Comparison of ENCODE assay signal across 17 cellular contexts in the genomic region with DNA sequence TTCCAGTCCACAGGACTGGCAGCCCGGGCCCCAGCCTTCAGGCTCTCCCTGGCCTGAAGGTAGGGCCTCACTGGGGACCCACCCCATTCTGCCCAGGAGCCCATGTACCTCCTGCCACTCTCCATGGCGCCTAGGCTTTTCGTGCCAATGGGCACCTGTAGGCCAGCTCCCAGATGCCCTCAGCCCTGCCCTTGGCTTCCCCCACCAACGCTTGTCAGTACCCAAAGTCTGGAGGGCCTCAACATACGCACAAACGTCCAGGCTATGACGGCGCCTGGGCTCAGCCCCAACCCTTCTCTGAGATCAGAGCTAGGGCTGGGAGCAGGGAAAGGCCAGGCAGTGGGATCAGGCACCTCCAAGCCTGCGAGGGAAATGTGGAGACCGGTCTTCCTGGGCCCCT.
A peak's percentile ranks its signal among the peaks of the same experiment; 100 is the strongest.
DNase-seq lines count a peak whose midpoint lies in the region; ATAC-seq, FAIRE-seq and TF ChIP-seq lines count a peak whose summit lies in the region.
"Had no signal": no experiment of that assay in that cellular context is flagged by ENCODE, and none has a peak within 500 bp of the region (broad histone marks: within the 10 kb centered on the region; RNA-seq: fewer than 3 reads in every experiment).

No MANE protein-coding gene starts in this region.

- H2AK9ac ChIP-seq in IMR-90 (replicated peaks; ENCODE audit: low read depth, low read length, poor library complexity), result no peak overlapping the region

- no peaks in the 10 kb centered on the region for H3K36me3 ChIP-seq in IMR-90 (ENCODE audit: control insufficient read depth, insufficient read depth, low read length)
- H3K36me3 ChIP-seq in kidney (ENCODE audit: control insufficient read depth in 1 of 2, insufficient read depth in 2 of 2, low read length in 2 of 2), result no peaks in the 10 kb centered on the region
- no peaks in the 10 kb centered on the region for H3K36me3 ChIP-seq in upper lobe of right lung
- H3K36me3 ChIP-seq: BLaER1 treated with 17β-estradiol and CSF1 and Interleukin-3, amounts not matched to agents 10 nM and 100 nM had no signal

- no peaks in the 10 kb centered on the region for H3K27me3 Mint-ChIP-seq in activated T-cell treated with anti-CD3 and anti-CD28 coated beads, Interleukin-2, amount 50 U/mL, for 24 hours
- H3K27me3 Mint-ChIP-seq: B cell had no signal

- no peak for TF ChIP-seq POLR2A in IMR-90 (IDR thresholded peaks at IDR 0.05; ENCODE audit: low read depth, low read length)

- CTCF ChIA-PET in IMR-90 (lab: Yijun Ruan, JAX), result no interaction called here

- TF ChIP-seq CTCF in IMR-90 (conservative IDR thresholded peaks at IDR 0.05; ENCODE audit: low read depth, low read length) (no peak), kidney (IDR thresholded peaks at IDR 0.05; ENCODE audit: borderline replicate concordance, extremely low read depth, insufficient read depth) (no peak), upper lobe of right lung (IDR thresholded peaks at IDR 0.05) (no peak)

- dilution Hi-C loops in IMR-90 (cut with HindIII; ENCODE audit: low sequenced_read_pairs, unreplicated experiment), result no loop called here

- FAIRE-seq in kidney (lab: Jason Lieb, UNC), result no peak
- FAIRE-seq: GM12878, H54 had no signal

- H3K9me3 Mint-ChIP-seq in activated T-cell treated with anti-CD3 and anti-CD28 coated beads, Interleukin-2, amount 50 U/mL, for 24 hours, result peaks cover 3% of the 10 kb centered on the region
- H3K9me3 Mint-ChIP-seq: GM23338 had no signal

- POLR2A ChIA-PET in IMR-90 (lab: Charles Lee; ENCODE audit: unreplicated experiment), result no interaction called here

- no peaks in the 10 kb centered on the region for H3K9me3 ChIP-seq in IMR-90 (ENCODE audit: control insufficient read depth, insufficient read depth, low read length)
- no peaks in the 10 kb centered on the region for H3K9me3 ChIP-seq in kidney (ENCODE audit: control insufficient read depth in 1 of 2, low read length in 2 of 2)
- H3K9me3 ChIP-seq in upper lobe of right lung, result no peaks in the 10 kb centered on the region
- H3K9me3 ChIP-seq: BLaER1 treated with 17β-estradiol and CSF1 and Interleukin-3, amounts not matched to agents 10 nM and 100 nM had no signal

- in situ Hi-C loops in IMR-90 (cut with MboI; ENCODE audit: low sequenced_read_pairs), result no loop called here

- no peaks in the 10 kb centered on the region for H3K27me3 ChIP-seq in IMR-90 (ENCODE audit: control insufficient read depth, insufficient read depth, low read length)
- no peaks in the 10 kb centered on the region for H3K27me3 ChIP-seq in upper lobe of right lung

- H3K4me3 ChIP-seq in IMR-90 (ENCODE audit: insufficient read depth, low read depth, low read length), result no peak overlapping the region
- H3K4me3 ChIP-seq in kidney (ENCODE audit: low read length in 2 of 2), result no peak overlapping the region
- H3K4me3 ChIP-seq in upper lobe of right lung, result no peak overlapping the region
- H3K4me3 ChIP-seq: BLaER1 treated with 17β-estradiol and CSF1 and Interleukin-3, amounts not matched to agents 10 nM and 100 nM; GM12878; GM23338 had no signal

- intact Hi-C loops in IMR-90 (cut with micrococcal nuclease), result no loop called here
- intact Hi-C loops in kidney (cut with DNase I), result no loop called here
- intact Hi-C loops in posterior vena cava (cut with DNase I), result no loop called here
- intact Hi-C loops in upper lobe of right lung (cut with DNase I), result no loop called here

- H3K4me1 ChIP-seq in IMR-90 (ENCODE audit: control insufficient read depth, insufficient read depth, low read length), result no peaks in the 10 kb centered on the region
- H3K4me1 ChIP-seq in kidney (ENCODE audit: control insufficient read depth in 1 of 2, insufficient read depth in 1 of 2, low read depth in 1 of 2, low read length in 2 of 2), result no peaks in the 10 kb centered on the region
- H3K4me1 ChIP-seq in upper lobe of right lung, result no peaks in the 10 kb centered on the region
- H3K4me1 ChIP-seq: BLaER1 treated with 17β-estradiol and CSF1 and Interleukin-3, amounts not matched to agents 10 nM and 100 nM had no signal

- peak overlapping the region; percentile 14 for H2AFZ ChIP-seq in IMR-90 (replicated peaks; ENCODE audit: low read length, poor library complexity)
- H2AFZ ChIP-seq: GM23338 had no signal

- H2BK15ac ChIP-seq in IMR-90 (ENCODE audit: low read depth, low read length), result no peak overlapping the region

- H4K8ac ChIP-seq in IMR-90 (ENCODE audit: low read depth in 2 of 2, low read length in 2 of 2), result no peak overlapping the region

- H4K91ac ChIP-seq in IMR-90 (ENCODE audit: insufficient read depth, low read depth, low read length), result no peak overlapping the region

- no peak overlapping the region for H3K4me2 ChIP-seq in IMR-90 (ENCODE audit: low read depth, low read length)
- H3K4me2 ChIP-seq: BLaER1 treated with 17β-estradiol and CSF1 and Interleukin-3, amounts not matched to agents 10 nM and 100 nM; GM23338 had no signal

- no peaks in the 10 kb centered on the region for H4K20me1 ChIP-seq in IMR-90 (ENCODE audit: insufficient read depth, low read length)
- H4K20me1 ChIP-seq: BLaER1 treated with 17β-estradiol and CSF1 and Interleukin-3, amounts not matched to agents 10 nM and 100 nM had no signal

- H3K18ac ChIP-seq in IMR-90 (ENCODE audit: low read depth, low read length), result no peak overlapping the region

- H3K9ac ChIP-seq in IMR-90 (ENCODE audit: low read depth, low read length) (no peak overlapping the region), kidney (ENCODE audit: low read length in 2 of 2) (no peak overlapping the region)
- H3K9ac ChIP-seq: BLaER1 treated with 17β-estradiol and CSF1 and Interleukin-3, amounts not matched to agents 10 nM and 100 nM had no signal

- H3K4me1 Mint-ChIP-seq in activated T-cell treated with anti-CD3 and anti-CD28 coated beads, Interleukin-2, amount 50 U/mL, for 24 hours (ENCODE audit: low read depth), result no peaks in the 10 kb centered on the region
- H3K4me1 Mint-ChIP-seq: B cell had no signal

- TF ChIP-seq RAD21 in IMR-90 (IDR thresholded peaks at IDR 0.05; ENCODE audit: low read length), result no peak

- WGBS in IMR-90 (ENCODE audit: extremely low coverage in 2 of 2, insufficient read length in 1 of 2), 2 experiments, result 100% methylated on average over 1 of the region's 10 CpGs; no CpG with 5 or more reads in 1 of the 2 experiments

- H2BK120ac ChIP-seq in IMR-90 (ENCODE audit: low read depth, low read length), result no peak overlapping the region

- no peak overlapping the region for H2AK5ac ChIP-seq in IMR-90 (ENCODE audit: low read depth, low read length)

- no peak overlapping the region for H4K5ac ChIP-seq in IMR-90 (ENCODE audit: low read depth, low read length)

- no peak overlapping the region for H3K4ac ChIP-seq in IMR-90 (ENCODE audit: low read depth, low read length)

- H3K27ac Mint-ChIP-seq in activated T-cell treated with anti-CD3 and anti-CD28 coated beads, Interleukin-2, amount 50 U/mL, for 24 hours, result no peak overlapping the region
- H3K27ac Mint-ChIP-seq: B cell; CD8-positive, alpha-beta T cell; GM23338 had no signal

- no peaks in the 10 kb centered on the region for H3K9me1 ChIP-seq in IMR-90 (ENCODE audit: insufficient read depth, low read length)

- no peak overlapping the region for H3K4me3 Mint-ChIP-seq in activated T-cell treated with anti-CD3 and anti-CD28 coated beads, Interleukin-2, amount 50 U/mL, for 24 hours
- H3K4me3 Mint-ChIP-seq: B cell; CD8-positive, alpha-beta T cell; GM23338 had no signal

- DNase-seq in IMR-90 (no peak), kidney (peak; percentile 52), posterior vena cava (ENCODE audit: low spot score) (peak; percentile 64), upper lobe of right lung (no peak)
- DNase-seq in activated CD4-positive, CD25-positive, alpha-beta regulatory T cell treated with anti-CD3 and anti-CD28 coated beads, Interleukin-2, amount 50 U/mL, for 72 hours, result no peak
- DNase-seq in activated T-cell treated with anti-CD3 and anti-CD28 coated beads, Interleukin-2, amount 50 U/mL, for 24 hours, result no peak
- DNase-seq in stimulated activated CD4-positive, alpha-beta T cell treated with anti-CD3 and anti-CD28 coated beads, Interleukin-2, amount 100 ng/mL, for 24 hours, result no peak
- DNase-seq: Calu3; CD8-positive, alpha-beta T cell; DMS79 treated with DMSO at 0.1 percent for 48 hours; EL; HCEC 1CT had no signal

- H3K27ac ChIP-seq in IMR-90 (ENCODE audit: insufficient read depth, low read length) (no peak overlapping the region), kidney (ENCODE audit: low read depth in 2 of 2, low read length in 2 of 2) (no peak overlapping the region), upper lobe of right lung (no peak overlapping the region)
- H3K27ac ChIP-seq: BLaER1 treated with 17β-estradiol and CSF1 and Interleukin-3, amounts not matched to agents 10 nM and 100 nM had no signal

- no peaks in the 10 kb centered on the region for H3K79me1 ChIP-seq in IMR-90 (ENCODE audit: low read depth in 1 of 2, low read length in 2 of 2)

- BruUV-seq in IMR-90 (replicated peaks; lab: Mats Ljungman, UMichigan), result no TSS peak

- no peak overlapping the region for H3K14ac ChIP-seq in IMR-90 (replicated peaks; ENCODE audit: low read depth, low read length)

- no peak overlapping the region for H2BK20ac ChIP-seq in IMR-90 (ENCODE audit: low read depth, low read length)

- ATAC-seq in IMR-90 (ENCODE audit: low read depth), result no peak
- ATAC-seq in upper lobe of right lung, result peak; percentile 23
- ATAC-seq: CD8-positive, alpha-beta T cell had no signal

- H3K36me3 Mint-ChIP-seq in activated T-cell treated with anti-CD3 and anti-CD28 coated beads, Interleukin-2, amount 50 U/mL, for 24 hours (ENCODE audit: low read depth), result no peaks in the 10 kb centered on the region
- H3K36me3 Mint-ChIP-seq: CD8-positive, alpha-beta T cell had no signal

- H3K23ac ChIP-seq in IMR-90 (ENCODE audit: low read depth, low read length), result no peak overlapping the region

- no peak overlapping the region for H2BK5ac ChIP-seq in IMR-90 (ENCODE audit: low read depth, low read length, poor library complexity, severe bottlenecking)

- no peak overlapping the region for H3K56ac ChIP-seq in IMR-90 (ENCODE audit: extremely low read depth, insufficient read depth, low read length)

TF ChIP-seq in IMR-90, 13 proteins besides CTCF, POLR2A, EP300 and RAD21 (continues in another document):
- TF ChIP-seq SMC3 (IDR thresholded peaks at IDR 0.05; ENCODE audit: low read depth, low read length), result no peak
- TF ChIP-seq RCOR1 (IDR thresholded peaks at IDR 0.05; ENCODE audit: insufficient replicate concordance, low read length), result no peak
- TF ChIP-seq MAZ (IDR thresholded peaks at IDR 0.05; ENCODE audit: borderline replicate concordance, low read depth, low read length), result no peak
- no peak for TF ChIP-seq MAFK (IDR thresholded peaks at IDR 0.05; ENCODE audit: low read depth, low read length)
- TF ChIP-seq NFE2L2 (IDR thresholded peaks at IDR 0.05; ENCODE audit: low read depth, low read length), result no peak
- TF ChIP-seq CEBPB (IDR thresholded peaks at IDR 0.05; ENCODE audit: low read depth, low read length), result no peak
- no peak for TF ChIP-seq RFX5 (IDR thresholded peaks at IDR 0.05; ENCODE audit: low read depth, low read length)
- no peak for TF ChIP-seq MXI1 (IDR thresholded peaks at IDR 0.05; ENCODE audit: borderline replicate concordance, low read depth, low read length)
- TF ChIP-seq CHD1 (IDR thresholded peaks at IDR 0.05; ENCODE audit: low read depth, low read length), result no peak
- no peak for TF ChIP-seq BHLHE40 (IDR thresholded peaks at IDR 0.05; ENCODE audit: low read depth, low read length)

Comparison
In these comparisons a context has a peak if more than half of its experiments do, and no peak if none do; other contexts are left out.
1. DNase-seq: peak in kidney (single experiment) and posterior vena cava (single experiment); none in IMR-90 (single experiment), upper lobe of right lung (single experiment), activated CD4-positive, CD25-positive, alpha-beta regulatory T cell treated with anti-CD3 and anti-CD28 coated beads, Interleukin-2, amount 50 U/mL, for 72 hours (single experiment), activated T-cell treated with anti-CD3 and anti-CD28 coated beads, Interleukin-2, amount 50 U/mL, for 24 hours (single experiment) and stimulated activated CD4-positive, alpha-beta T cell treated with anti-CD3 and anti-CD28 coated beads, Interleukin-2, amount 100 ng/mL, for 24 hours (0 of 2).